In genomic region chr9:37859043-37859442, GRCh38 we compare ENCODE assay signal across 1 cellular context.
TF ChIP-seq lines count a peak whose summit lies in the region.

No MANE protein-coding gene starts in this region.

TF ChIP-seq in GM12878, 131 proteins besides CTCF, POLR2A, EP300 and RAD21:
- TF ChIP-seq CEBPB (IDR thresholded peaks at IDR 0.05; ENCODE audit: borderline replicate concordance in 1 of 2, low read depth in 2 of 2, low read length in 2 of 2), result no peak
